ENCODE assay signal across 11 cellular contexts in genomic region chr9:22097712-22098111, GRCh38.
DNase-seq lines count a peak whose midpoint lies in the region; ATAC-seq and TF ChIP-seq lines count a peak whose summit lies in the region.
"Had no signal": no experiment of that assay in that cellular context is flagged by ENCODE, and none has a peak within 500 bp of the region (broad histone marks: within the 10 kb centered on the region; RNA-seq: fewer than 3 reads in every experiment).

No MANE protein-coding gene starts in this region.

- H3K9me2 ChIP-seq in SK-N-SH = no peaks in the 10 kb centered on the region; the same call in 1 of the 2 replicates

- H3K9ac ChIP-seq in SK-N-SH = no peak overlapping the region

- TF ChIP-seq EP300 in SK-N-SH (IDR thresholded peaks at IDR 0.05; ENCODE audit: borderline replicate concordance in 1 of 2, low read depth in 1 of 2, low read length in 1 of 2) = peak in 1 of 2 experiments; percentile 64; a peak in 2 of 4 replicates

- H3K79me2 ChIP-seq in SK-N-SH (ENCODE audit: insufficient read depth) = no peaks in the 10 kb centered on the region

- H3K27ac ChIP-seq in HEK293 (ENCODE audit: extremely low read depth, low read depth, low read length) (no peak overlapping the region), SK-N-SH (ENCODE audit: low read depth in 2 of 2, low read length in 1 of 2) (peak overlapping the region in 1 of 2 experiments; percentile 51; a peak in 2 of 4 replicates)

- CTCF ChIA-PET in HEK293 (lab: Yijun Ruan, JAX) = no interaction called here
- CTCF ChIA-PET in SK-N-SH (lab: Yijun Ruan, JAX) = no interaction called here

- no peaks in the 10 kb centered on the region for H3K9me3 ChIP-seq in HEK293 (ENCODE audit: control insufficient read depth, insufficient read depth, low read depth, low read length)
- H3K9me3 ChIP-seq in SK-N-SH = no peaks in the 10 kb centered on the region

- H3K4me2 ChIP-seq in SK-N-SH = no peak overlapping the region

- 24% methylated on average over 1 of the region's 1 CpG for WGBS in SK-N-SH (ENCODE audit: low lambda C conversion rate)

- H3K4me1 ChIP-seq in HEK293 (ENCODE audit: control insufficient read depth, insufficient read depth, low read length) (peaks cover 4% of the 10 kb centered on the region), SK-N-SH (ENCODE audit: control insufficient read depth in 1 of 2, insufficient read depth in 2 of 2, low read depth in 1 of 2, low read length in 1 of 2) (peaks cover 0 to 4% of the 10 kb centered on the region in 2 experiments; a peak in 1 of 4 replicates)

- no peak for TF ChIP-seq RAD21 in SK-N-SH (IDR thresholded peaks at IDR 0.05; ENCODE audit: low read length)

- no peaks in the 10 kb centered on the region for H3K27me3 ChIP-seq in SK-N-SH (ENCODE audit: insufficient read depth)

- no peaks in the 10 kb centered on the region for H3F3A ChIP-seq in SK-N-SH (replicated peaks; ENCODE audit: insufficient read depth)

- H3K4me3 ChIP-seq in HEK293 (ENCODE audit: low read depth, low read length) = no peak overlapping the region
- no peak overlapping the region for H3K4me3 ChIP-seq in SK-N-SH (ENCODE audit: low read depth in 2 of 2, low read length in 1 of 2)

- no peak for TF ChIP-seq CTCF in HEK293 (tag by site-specific recombination; IDR thresholded peaks at IDR 0.05)
- no peak for TF ChIP-seq CTCF in SK-N-SH (IDR thresholded peaks at IDR 0.05)

- intact Hi-C loops in sciatic nerve (cut with DNase I) = no loop called here

- H3K36me3 ChIP-seq in HEK293 (ENCODE audit: control insufficient read depth in 2 of 2, insufficient read depth in 1 of 2, low read length in 2 of 2) (no peaks in the 10 kb centered on the region), SK-N-SH (replicated peaks in 1 of 2; ENCODE audit: control insufficient read depth in 1 of 2, insufficient read depth in 2 of 2, low read length in 1 of 2) (no peaks in the 10 kb centered on the region)

- POLR2A ChIA-PET in HEK293 (lab: Yijun Ruan, JAX) = no interaction called here
- POLR2A ChIA-PET in SK-N-SH (lab: Yijun Ruan, JAX) = no interaction called here

- no peak overlapping the region for H2AFZ ChIP-seq in SK-N-SH (ENCODE audit: low read depth)

- no peak for DNase-seq in SK-N-SH
- peak; percentile 89 for DNase-seq in fibroblast of peridontal ligament (ENCODE audit: extremely low read depth)
- DNase-seq in sciatic nerve (ENCODE audit: low spot score) = no peak
- DNase-seq: activated gamma-delta T cell, DMS 273 treated with DMSO at 0.1 percent for 48 hours, NCI-H69, T-helper 9 cell had no signal

- ATAC-seq in sciatic nerve (peak; percentile 41), HG03521 (IDR thresholded peaks at IDR 0.05; ENCODE audit: unreplicated experiment) (no peak), GM18502 (IDR thresholded peaks at IDR 0.05; ENCODE audit: poor library complexity, unreplicated experiment) (no peak), GM19452 (IDR thresholded peaks at IDR 0.05; ENCODE audit: unreplicated experiment) (no peak)

- no peaks in the 10 kb centered on the region for H4K20me1 ChIP-seq in SK-N-SH (ENCODE audit: insufficient read depth)

TF ChIP-seq in HEK293, 187 proteins besides CTCF, POLR2A, EP300 and RAD21:
- TF ChIP-seq BCL11B (tag by site-specific recombination; IDR thresholded peaks at IDR 0.05; ENCODE audit: low read depth) = no peak
- TF ChIP-seq ZNF747 (tag by site-specific recombination; IDR thresholded peaks at IDR 0.05) = no peak
- TF ChIP-seq PRDM6 (tag by site-specific recombination; IDR thresholded peaks at IDR 0.05) = peak; percentile 35; the same call in 1 of the 2 replicates

TF ChIP-seq in SK-N-SH, 30 proteins besides CTCF, POLR2A, EP300 and RAD21:
- TF ChIP-seq PBX3 (IDR thresholded peaks at IDR 0.05) (peak; percentile 85), FOSL2 (IDR thresholded peaks at IDR 0.05; ENCODE audit: borderline replicate concordance, low read depth) (peak; percentile 54; the same call in 1 of the 2 replicates), RCOR1 (IDR thresholded peaks at IDR 0.05; ENCODE audit: low read length) (no peak), TEAD4 (IDR thresholded peaks at IDR 0.05; ENCODE audit: borderline replicate concordance, insufficient read depth) (peak; percentile 53; the same call in 1 of the 2 replicates), YY1 (IDR thresholded peaks at IDR 0.05; ENCODE audit: low read depth) (no peak), JUND (IDR thresholded peaks at IDR 0.05) (peak; percentile 72), TCF12 (IDR thresholded peaks at IDR 0.05) (peak; percentile 58), USF1 (IDR thresholded peaks at IDR 0.05; ENCODE audit: borderline replicate concordance, low read depth) (no peak), ZBTB33 (IDR thresholded peaks at IDR 0.05; ENCODE audit: borderline replicate concordance, low read depth) (no peak), NFIC (IDR thresholded peaks at IDR 0.05; ENCODE audit: borderline replicate concordance) (peak; percentile 17; the same call in 1 of the 2 replicates), RXRA (IDR thresholded peaks at IDR 0.05; ENCODE audit: borderline replicate concordance, low read depth) (peak; percentile 61; the same call in 1 of the 2 replicates), SIN3A (IDR thresholded peaks at IDR 0.05; ENCODE audit: borderline replicate concordance, low read depth, low read length) (no peak), FOXM1 (IDR thresholded peaks at IDR 0.05; ENCODE audit: low read depth) (0 out of 2 replicates have a peak, but pooled peaks have one; percentile 19), GABPA (IDR thresholded peaks at IDR 0.05; ENCODE audit: low read depth) (no peak)
- TF ChIP-seq, protein P1, sequence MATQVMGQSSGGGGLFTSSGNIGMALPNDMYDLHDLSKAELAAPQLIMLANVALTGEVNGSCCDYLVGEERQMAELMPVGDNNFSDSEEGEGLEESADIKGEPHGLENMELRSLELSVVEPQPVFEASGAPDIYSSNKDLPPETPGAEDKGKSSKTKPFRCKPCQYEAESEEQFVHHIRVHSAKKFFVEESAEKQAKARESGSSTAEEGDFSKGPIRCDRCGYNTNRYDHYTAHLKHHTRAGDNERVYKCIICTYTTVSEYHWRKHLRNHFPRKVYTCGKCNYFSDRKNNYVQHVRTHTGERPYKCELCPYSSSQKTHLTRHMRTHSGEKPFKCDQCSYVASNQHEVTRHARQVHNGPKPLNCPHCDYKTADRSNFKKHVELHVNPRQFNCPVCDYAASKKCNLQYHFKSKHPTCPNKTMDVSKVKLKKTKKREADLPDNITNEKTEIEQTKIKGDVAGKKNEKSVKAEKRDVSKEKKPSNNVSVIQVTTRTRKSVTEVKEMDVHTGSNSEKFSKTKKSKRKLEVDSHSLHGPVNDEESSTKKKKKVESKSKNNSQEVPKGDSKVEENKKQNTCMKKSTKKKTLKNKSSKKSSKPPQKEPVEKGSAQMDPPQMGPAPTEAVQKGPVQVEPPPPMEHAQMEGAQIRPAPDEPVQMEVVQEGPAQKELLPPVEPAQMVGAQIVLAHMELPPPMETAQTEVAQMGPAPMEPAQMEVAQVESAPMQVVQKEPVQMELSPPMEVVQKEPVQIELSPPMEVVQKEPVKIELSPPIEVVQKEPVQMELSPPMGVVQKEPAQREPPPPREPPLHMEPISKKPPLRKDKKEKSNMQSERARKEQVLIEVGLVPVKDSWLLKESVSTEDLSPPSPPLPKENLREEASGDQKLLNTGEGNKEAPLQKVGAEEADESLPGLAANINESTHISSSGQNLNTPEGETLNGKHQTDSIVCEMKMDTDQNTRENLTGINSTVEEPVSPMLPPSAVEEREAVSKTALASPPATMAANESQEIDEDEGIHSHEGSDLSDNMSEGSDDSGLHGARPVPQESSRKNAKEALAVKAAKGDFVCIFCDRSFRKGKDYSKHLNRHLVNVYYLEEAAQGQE (IDR thresholded peaks at IDR 0.05; ENCODE audit: low read depth, low read length) = no peak
TF ChIP-seq in SK-N-SH: peak in this region for 8.

Comparison
In these comparisons a context has a peak if more than half of its experiments do, and no peak if none do; other contexts are left out.
1. Of the 4 proteins assayed by ChIP-seq in both HEK293 and SK-N-SH: peak only in HEK293: none; only in SK-N-SH: PBX3; in both: none; in neither: 3.